Comparison of ENCODE assay signal across 32 cellular contexts in genomic region chr15:62656071-62656470, GRCh38.
"Had no signal": no experiment of that assay in that cellular context is flagged by ENCODE, and none has a peak within 500 bp of the region (broad histone marks: within the 10 kb centered on the region; RNA-seq: fewer than 3 reads in every experiment).

No MANE protein-coding gene starts in this region.

- H3K36me3 ChIP-seq: adrenal gland, brain microvascular endothelial cell, breast epithelium had no signal

- FAIRE-seq: astrocyte, TTC549 had no signal

- H3K27me3 ChIP-seq: adrenal gland, body of pancreas, brain microvascular endothelial cell, breast epithelium had no signal

- H3K9me3 ChIP-seq: adrenal gland, body of pancreas, breast epithelium had no signal

- ATAC-seq: activated CD8-positive, alpha-beta T cell treated with anti-CD3 and anti-CD28 coated beads for 36 hours; activated naive CD4-positive, alpha-beta T cell treated with anti-CD3 and anti-CD28 coated beads, Interleukin-2, amount 50 U/mL, for 72 hours; activated T-cell treated with anti-CD3 and anti-CD28 coated beads, Interleukin-2, amount 50 U/mL, for 4 hours; activated T-cell treated with anti-CD3 and anti-CD28 coated beads, Interleukin-2, amount 50 U/mL, for 72 hours; activated T-helper 17 cell treated with anti-CD3 and anti-CD28 coated beads, Interleukin-2, amount 50 U/mL, for 72 hours; body of pancreas had no signal

- H3K4me1 ChIP-seq: adrenal gland, body of pancreas, breast epithelium had no signal

- H3K27ac ChIP-seq: adrenal gland, brain microvascular endothelial cell, breast epithelium, VCaP had no signal

- DNase-seq: activated B cell treated with CpG ODN at 0.5 μM for 24 hours; activated CD4-positive, alpha-beta memory T cell treated with anti-CD3 and anti-CD28 coated beads for 36 hours; activated CD4-positive, alpha-beta T cell treated with anti-CD3 and anti-CD28 coated beads for 4 hours; activated CD4-positive, alpha-beta T cell treated with anti-CD3 and anti-CD28 coated beads, Interleukin-2, amount 10 ng/mL, durations not matched to agents 7 days and 5 days; activated CD8-positive, alpha-beta memory T cell treated with anti-CD3 and anti-CD28 coated beads, Interleukin-2, amount 50 U/mL, for 4 hours; activated CD8-positive, alpha-beta T cell treated with anti-CD3 and anti-CD28 coated beads for 36 hours; activated effector memory CD4-positive, alpha-beta T cell treated with anti-CD3 and anti-CD28 coated beads, Interleukin-2, amount 50 U/mL, for 16 hours; activated gamma-delta T cell treated with Interleukin-2 at 50 U/mL for 16 hours; activated naive CD4-positive, alpha-beta T cell; activated naive CD4-positive, alpha-beta T cell treated with anti-CD3 and anti-CD28 coated beads for 36 hours; activated naive CD4-positive, alpha-beta T cell treated with anti-CD3 and anti-CD28 coated beads, Interleukin-2, amount 50 U/mL, for 16 hours; activated naive CD8-positive, alpha-beta T cell treated with anti-CD3 and anti-CD28 coated beads for 36 hours; activated T-cell treated with anti-CD3 and anti-CD28 coated beads for 4 hours; activated T-cell treated with anti-CD3 and anti-CD28 coated beads, Interleukin-2, amount 50 U/mL, for 1 hour; activated T-cell treated with anti-CD3 and anti-CD28 coated beads, Interleukin-2, amount 50 U/mL, for 4 hours; activated T-cell treated with anti-CD3 and anti-CD28 coated beads, Interleukin-2, amount 50 U/mL, for 72 hours; adrenal gland; amniotic stem cell; aorta; body of pancreas; brain microvascular endothelial cell; central memory CD4-positive, alpha-beta T cell; SW 1271; T-helper 1 cell; T-helper 2 cell; T-helper 9 cell had no signal

- H3K4me3 ChIP-seq: adrenal gland, body of pancreas, breast epithelium had no signal
